In the genomic region with DNA sequence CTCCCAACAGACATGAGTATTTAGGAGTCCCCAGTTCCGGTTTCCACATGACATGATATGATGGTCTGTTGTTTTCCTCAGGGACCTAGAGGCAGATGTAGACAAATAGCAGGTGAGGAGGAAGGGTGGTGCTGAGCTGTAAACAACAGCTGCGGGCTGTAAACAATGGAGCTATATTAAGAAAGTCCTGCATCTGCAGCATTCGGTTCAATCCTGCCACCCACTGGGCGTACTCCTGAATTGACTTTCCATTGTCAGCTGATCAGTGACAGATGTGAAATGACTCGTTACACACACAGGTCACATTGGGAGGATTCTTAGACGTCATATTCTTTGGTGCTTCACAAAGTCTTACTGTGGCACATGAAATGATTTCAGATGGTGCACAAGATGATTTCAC, we compare ENCODE assay signal across 8 cellular contexts. TPM values are rescaled to one million over a fixed set of nuclear protein-coding genes. Genes with fewer than 3 reads are reported as not detected.
DNase-seq lines count a peak whose midpoint lies in the region; ATAC-seq and TF ChIP-seq lines count a peak whose summit lies in the region.

No MANE protein-coding gene starts in this region.

- no peaks in the 10 kb centered on the region for H3K36me3 ChIP-seq in right lobe of liver

- in situ Hi-C loops in astrocyte of the spinal cord (cut with HindIII; ENCODE audit: low sequenced_read_pairs), result no loop called here
- in situ Hi-C loops in G401 (cut with HindIII; ENCODE audit: low sequenced_read_pairs), result no loop called here

- no peaks in the 10 kb centered on the region for H3K9me3 ChIP-seq in right lobe of liver

- ATAC-seq in GM19035 (IDR thresholded peaks at IDR 0.05; ENCODE audit: unreplicated experiment) (peak; percentile 98), HG03064 (IDR thresholded peaks at IDR 0.05; ENCODE audit: low read depth, unreplicated experiment) (peak; percentile 94), right lobe of liver (peak; percentile 85 to 97 (median 92))

- TF ChIP-seq CTCF in astrocyte of the spinal cord (IDR thresholded peaks at IDR 0.05; ENCODE audit: low read depth, low read length) (peak; percentile 36), right lobe of liver (IDR thresholded peaks at IDR 0.05) (peak; percentile 43 to 53 (median 48))

- no peaks in the 10 kb centered on the region for H3K4me1 ChIP-seq in right lobe of liver

- intact Hi-C loops in right lobe of liver (cut with DNase I), result no loop called here

- no peak overlapping the region for H3K4me3 ChIP-seq in astrocyte of the spinal cord (ENCODE audit: low read depth, low read length)
- H3K4me3 ChIP-seq in right lobe of liver, result no peak overlapping the region

- H3K27ac ChIP-seq in right lobe of liver, result no peak overlapping the region

- WGBS in right lobe of liver (ENCODE audit: insufficient coverage, low coverage, low lambda C conversion rate, missing lambda C conversion rate), result 9% methylated on average over 6 of the region's 6 CpGs

- DNase-seq in DMS53 treated with DMSO at 0.1 percent for 48 hours (lab: John Stamatoyannopoulos, UW; ENCODE audit: unreplicated experiment) (peak; percentile 52), NCI-H2171 treated with DMSO at 0.1 percent for 48 hours (lab: John Stamatoyannopoulos, UW) (peak; percentile 100), astrocyte of the spinal cord (ENCODE audit: low read depth, low spot score) (peak; percentile 31), right lobe of liver (peak in 2 of 3 donors; percentile 30 to 57), ecto neural progenitor cell (ENCODE audit: low spot score) (no peak), G401 (ENCODE audit: low spot score) (no peak)

- TF ChIP-seq POLR2A in right lobe of liver (IDR thresholded peaks at IDR 0.05), result no peak

- H3K27me3 ChIP-seq in right lobe of liver, result no peaks in the 10 kb centered on the region

RNA-seq across cellular contexts. Expression of gene RAG1, which starts 26.8 kb away (rescaled TPM):
- 1 to 10 TPM in 2 of 6 experiments, under 1 TPM in 4; 0.40 to 1.2 (median 0.71) TPM for total RNA-seq in right lobe of liver
- 0.25 TPM in 1 of 2 replicates, not detected in the other for total RNA-seq in G401 (2014; rRNA removed; shearing (Covaris generic))

RNA-seq across cellular contexts. Expression of gene TRAF6, which starts 30.9 kb away (rescaled TPM):
- 1 to 10 TPM; 4.9 to 7.4 (median 6.7) TPM for total RNA-seq in right lobe of liver
- total RNA-seq in G401 (2014; rRNA removed; shearing (Covaris generic)), result 3.7 and 4.2 TPM in 2 replicates

RNA-seq across cellular contexts. Expression of gene IFTAP, which starts 53.3 kb away (rescaled TPM):
- total RNA-seq in right lobe of liver, result 10 to 100 TPM in 1 of 6 experiments, 1 to 10 TPM in 5; 5.2 to 11.4 (median 8.6) TPM
- 47.4 and 58.5 TPM in 2 replicates for total RNA-seq in G401 (2014; rRNA removed; shearing (Covaris generic))

RNA-seq across cellular contexts. Expression of gene RAG2, which starts 57.0 kb away (rescaled TPM):
- total RNA-seq in right lobe of liver, result not detected
- not detected in 2 replicates for total RNA-seq in G401 (2014; rRNA removed; shearing (Covaris generic))

Comparison
In these comparisons a context has a peak if more than half of its experiments do, and no peak if none do; other contexts are left out.
1. DNase-seq: peak in DMS53 treated with DMSO at 0.1 percent for 48 hours (single experiment), NCI-H2171 treated with DMSO at 0.1 percent for 48 hours (single experiment), astrocyte of the spinal cord (single experiment) and right lobe of liver (2 of 3); none in ecto neural progenitor cell (single experiment) and G401 (single experiment).
2. Peak in every context shown above with its lines, with median percentiles within 50 percentile points of each other: ATAC-seq.